ENCODE assay signal across 1 cellular context in the genomic region with DNA sequence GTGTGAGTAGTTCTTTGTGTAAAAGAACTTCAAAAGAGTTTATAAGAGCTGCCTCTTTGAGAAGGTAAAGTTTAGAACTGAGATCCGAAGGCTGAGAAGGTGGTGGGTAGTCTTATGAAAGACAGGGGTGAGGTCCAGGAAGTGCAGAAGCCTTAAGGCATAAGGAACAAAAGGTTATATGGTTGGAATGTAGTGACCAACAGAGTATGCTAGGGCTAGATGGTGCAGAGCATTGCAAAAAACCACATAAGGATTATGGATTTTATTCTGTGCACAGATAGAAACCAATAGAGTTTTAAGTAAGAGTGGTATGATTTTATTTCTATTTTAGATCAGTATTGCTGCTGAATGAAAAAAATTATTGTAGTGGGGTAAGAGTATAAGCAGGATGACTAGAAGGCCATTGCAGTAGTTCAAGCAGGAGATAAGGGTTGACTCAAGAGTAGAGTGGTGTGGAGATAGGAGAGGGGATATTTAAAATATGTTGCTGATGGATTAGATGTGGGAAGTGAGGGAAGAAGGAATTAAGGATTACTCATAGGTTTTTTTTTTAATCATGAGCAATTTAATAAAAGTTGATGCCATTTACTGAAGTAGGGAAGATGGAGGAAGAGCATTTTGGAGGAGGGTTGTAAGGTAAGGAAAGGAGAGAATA.
TF ChIP-seq lines count a peak whose summit lies in the region.

No MANE protein-coding gene starts in this region.

TF ChIP-seq in SK-N-SH, 30 proteins besides CTCF, POLR2A, EP300 and RAD21 (continued from another document):
- TF ChIP-seq REST (IDR thresholded peaks at IDR 0.05; ENCODE audit: low read depth, low read length) (no peak), USF2 (IDR thresholded peaks at IDR 0.05; ENCODE audit: borderline replicate concordance, low read depth, low read length) (no peak), GATA2 (CRISPR knock-in tag; IDR thresholded peaks at IDR 0.05) (no peak), TCF12 (IDR thresholded peaks at IDR 0.05) (0 out of 2 replicates have a peak, but pooled peaks have one; percentile 19), YY1 (IDR thresholded peaks at IDR 0.05; ENCODE audit: low read depth) (no peak), RCOR1 (IDR thresholded peaks at IDR 0.05; ENCODE audit: low read length) (no peak), SMC3 (IDR thresholded peaks at IDR 0.05; ENCODE audit: low read depth, low read length) (no peak), TAF1 (IDR thresholded peaks at IDR 0.05; ENCODE audit: borderline replicate concordance, low read depth, low read length) (no peak), RFX5 (IDR thresholded peaks at IDR 0.05; ENCODE audit: low read length) (no peak), JUND (IDR thresholded peaks at IDR 0.05) (peak; percentile 13; the same call in 1 of the 2 replicates), MXI1 (IDR thresholded peaks at IDR 0.05; ENCODE audit: low read depth, low read length) (no peak), MAX (IDR thresholded peaks at IDR 0.05; ENCODE audit: low read depth) (no peak), TEAD4 (IDR thresholded peaks at IDR 0.05; ENCODE audit: borderline replicate concordance, insufficient read depth) (0 out of 2 replicates have a peak, but pooled peaks have one; percentile 6), RXRA (IDR thresholded peaks at IDR 0.05; ENCODE audit: borderline replicate concordance, low read depth) (no peak), POLR2AphosphoS5 (IDR thresholded peaks at IDR 0.05; ENCODE audit: low read depth, low read length) (no peak), EZH2phosphoT487 (IDR thresholded peaks at IDR 0.05; ENCODE audit: borderline replicate concordance, low read depth) (no peak), NRF1 (IDR thresholded peaks at IDR 0.05; ENCODE audit: low read depth, low read length) (no peak), FOSL2 (IDR thresholded peaks at IDR 0.05; ENCODE audit: borderline replicate concordance, low read depth) (peak; percentile 42; the same call in 1 of the 2 replicates), GABPA (IDR thresholded peaks at IDR 0.05; ENCODE audit: low read depth) (no peak), IRF3 (IDR thresholded peaks at IDR 0.05; ENCODE audit: low read depth, low read length) (no peak), MEF2A (IDR thresholded peaks at IDR 0.05; ENCODE audit: borderline replicate concordance, low read depth) (no peak), ELF1 (IDR thresholded peaks at IDR 0.05) (no peak), CHD2 (IDR thresholded peaks at IDR 0.05; ENCODE audit: low read length, partially characterized antibody) (no peak), FOXM1 (IDR thresholded peaks at IDR 0.05; ENCODE audit: low read depth) (no peak)
- TF ChIP-seq, protein P1, sequence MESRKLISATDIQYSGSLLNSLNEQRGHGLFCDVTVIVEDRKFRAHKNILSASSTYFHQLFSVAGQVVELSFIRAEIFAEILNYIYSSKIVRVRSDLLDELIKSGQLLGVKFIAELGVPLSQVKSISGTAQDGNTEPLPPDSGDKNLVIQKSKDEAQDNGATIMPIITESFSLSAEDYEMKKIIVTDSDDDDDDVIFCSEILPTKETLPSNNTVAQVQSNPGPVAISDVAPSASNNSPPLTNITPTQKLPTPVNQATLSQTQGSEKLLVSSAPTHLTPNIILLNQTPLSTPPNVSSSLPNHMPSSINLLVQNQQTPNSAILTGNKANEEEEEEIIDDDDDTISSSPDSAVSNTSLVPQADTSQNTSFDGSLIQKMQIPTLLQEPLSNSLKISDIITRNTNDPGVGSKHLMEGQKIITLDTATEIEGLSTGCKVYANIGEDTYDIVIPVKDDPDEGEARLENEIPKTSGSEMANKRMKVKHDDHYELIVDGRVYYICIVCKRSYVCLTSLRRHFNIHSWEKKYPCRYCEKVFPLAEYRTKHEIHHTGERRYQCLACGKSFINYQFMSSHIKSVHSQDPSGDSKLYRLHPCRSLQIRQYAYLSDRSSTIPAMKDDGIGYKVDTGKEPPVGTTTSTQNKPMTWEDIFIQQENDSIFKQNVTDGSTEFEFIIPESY (IDR thresholded peaks at IDR 0.05; ENCODE audit: borderline replicate concordance, low read depth) = no peak
- TF ChIP-seq, protein P2, sequence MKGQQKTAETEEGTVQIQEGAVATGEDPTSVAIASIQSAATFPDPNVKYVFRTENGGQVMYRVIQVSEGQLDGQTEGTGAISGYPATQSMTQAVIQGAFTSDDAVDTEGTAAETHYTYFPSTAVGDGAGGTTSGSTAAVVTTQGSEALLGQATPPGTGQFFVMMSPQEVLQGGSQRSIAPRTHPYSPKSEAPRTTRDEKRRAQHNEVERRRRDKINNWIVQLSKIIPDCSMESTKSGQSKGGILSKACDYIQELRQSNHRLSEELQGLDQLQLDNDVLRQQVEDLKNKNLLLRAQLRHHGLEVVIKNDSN (IDR thresholded peaks at IDR 0.05; ENCODE audit: borderline replicate concordance, low read depth) = no peak
- TF ChIP-seq, protein P3, sequence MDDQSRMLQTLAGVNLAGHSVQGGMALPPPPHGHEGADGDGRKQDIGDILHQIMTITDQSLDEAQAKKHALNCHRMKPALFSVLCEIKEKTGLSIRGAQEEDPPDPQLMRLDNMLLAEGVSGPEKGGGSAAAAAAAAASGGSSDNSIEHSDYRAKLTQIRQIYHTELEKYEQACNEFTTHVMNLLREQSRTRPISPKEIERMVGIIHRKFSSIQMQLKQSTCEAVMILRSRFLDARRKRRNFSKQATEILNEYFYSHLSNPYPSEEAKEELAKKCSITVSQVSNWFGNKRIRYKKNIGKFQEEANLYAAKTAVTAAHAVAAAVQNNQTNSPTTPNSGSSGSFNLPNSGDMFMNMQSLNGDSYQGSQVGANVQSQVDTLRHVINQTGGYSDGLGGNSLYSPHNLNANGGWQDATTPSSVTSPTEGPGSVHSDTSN (IDR thresholded peaks at IDR 0.05) = peak; percentile 26
